ENCODE assay signal across 8 cellular contexts in genomic region chr1:149636286-149637122, GRCh38. TPM values are rescaled to one million over a fixed set of nuclear protein-coding genes. Genes with fewer than 3 reads are reported as not detected.
DNase-seq lines count a peak whose midpoint lies in the region; ATAC-seq and TF ChIP-seq lines count a peak whose summit lies in the region.
"Not testable (repeated sequence)": the region's sequence is repeated elsewhere in the genome, so short reads cannot be mapped to it uniquely, and the experiment has no call there.

No MANE protein-coding gene starts in this region.

- H3K9me3 Mint-ChIP-seq in activated naive CD4-positive, alpha-beta T cell treated with anti-CD3 and anti-CD28 coated beads, Interleukin-2, amount 50 U/mL, for 24 hours: not testable (repeated sequence)

- DNase-seq in NCI-H1092 (lab: John Stamatoyannopoulos, UW): peak; percentile 41
- DNase-seq in SK-N-MC (ENCODE audit: low read depth, low spot score): peak; percentile 92
- DNase-seq in glomerular endothelial cell (ENCODE audit: extremely low read depth, low read depth, low spot score): peak; percentile 54

- not testable (repeated sequence) for H3K27me3 Mint-ChIP-seq in activated naive CD4-positive, alpha-beta T cell treated with anti-CD3 and anti-CD28 coated beads, Interleukin-2, amount 50 U/mL, for 24 hours

- peak overlapping the region; percentile 98 for H3K4me3 Mint-ChIP-seq in activated naive CD4-positive, alpha-beta T cell treated with anti-CD3 and anti-CD28 coated beads, Interleukin-2, amount 50 U/mL, for 24 hours

- peak; percentile 58 for TF ChIP-seq CTCF in neutrophil (IDR thresholded peaks at IDR 0.05)

- H3K36me3 ChIP-seq in SK-N-MC (ENCODE audit: insufficient read depth, low read length); neutrophil; stomach smooth muscle (ENCODE audit: control insufficient read depth in 2 of 2, insufficient read depth in 2 of 2, low read length in 2 of 2): not testable (repeated sequence)

- H3K27me3 ChIP-seq in neutrophil; stomach smooth muscle (ENCODE audit: control insufficient read depth in 1 of 2, insufficient read depth in 2 of 2, low read length in 2 of 2): not testable (repeated sequence)

- peak overlapping the region; percentile 93 for H3K27ac ChIP-seq in SK-N-MC
- peak overlapping the region; percentile 95 for H3K27ac ChIP-seq in neutrophil
- peak overlapping the region; percentile 88 for H3K27ac ChIP-seq in stomach smooth muscle (ENCODE audit: low read length)

- not testable (repeated sequence) for H3K9me3 ChIP-seq in SK-N-MC (ENCODE audit: low read depth, low read length); neutrophil; stomach smooth muscle (ENCODE audit: control insufficient read depth in 2 of 2, low read length in 2 of 2)

- H3K9ac ChIP-seq in SK-N-MC (ENCODE audit: insufficient read length) (peak overlapping the region; percentile 75), stomach smooth muscle (ENCODE audit: low read length in 2 of 2) (peak overlapping the region; percentile 79 to 86)

- H3K36me3 Mint-ChIP-seq in activated naive CD4-positive, alpha-beta T cell treated with anti-CD3 and anti-CD28 coated beads, Interleukin-2, amount 50 U/mL, for 24 hours: not testable (repeated sequence)

- H3K27ac Mint-ChIP-seq in activated naive CD4-positive, alpha-beta T cell treated with anti-CD3 and anti-CD28 coated beads, Interleukin-2, amount 50 U/mL, for 24 hours: peak overlapping the region; percentile 100

- peaks cover 21 to 39% of the 10 kb centered on the region in 2 experiments for H3K4me1 ChIP-seq in neutrophil (ENCODE audit: control insufficient read depth in 1 of 2, insufficient read depth in 1 of 2, low read depth in 1 of 2, low read length in 1 of 2)
- not testable (repeated sequence) for H3K4me1 ChIP-seq in stomach smooth muscle (ENCODE audit: control insufficient read depth, insufficient read depth, low read length)

- peak overlapping the region; percentile 78 for H3K4me3 ChIP-seq in SK-N-MC
- H3K4me3 ChIP-seq in neutrophil (ENCODE audit: low read depth in 1 of 2, low read length in 1 of 2): peak overlapping the region; percentile 67 to 76
- peak overlapping the region; percentile 74 to 77 for H3K4me3 ChIP-seq in stomach smooth muscle (ENCODE audit: low read length in 2 of 2)

- TF ChIP-seq POLR2A in GM10847 (IDR thresholded peaks at IDR 0.05; ENCODE audit: extremely low read depth, insufficient read length): peak; percentile 73

- H3K4me1 Mint-ChIP-seq in activated naive CD4-positive, alpha-beta T cell treated with anti-CD3 and anti-CD28 coated beads, Interleukin-2, amount 50 U/mL, for 24 hours: peaks cover 29% of the 10 kb centered on the region

- ATAC-seq in HG02623 (IDR thresholded peaks at IDR 0.05; ENCODE audit: unreplicated experiment): peak; percentile 83

RNA-seq across cellular contexts. Expression of gene PPIAL4C, which starts 52.9 kb away (rescaled TPM):
- total RNA-seq in glomerular endothelial cell: not detected in 2 replicates

Comparison
In these comparisons a context has a peak if more than half of its experiments do, and no peak if none do; other contexts are left out.
1. Peak in every context shown above with its lines: DNase-seq, ATAC-seq, H3K4me3 ChIP-seq and H3K27ac ChIP-seq.
2. DNase-seq: peak in every context shown above with its lines; median percentile 92 in SK-N-MC; 54 in glomerular endothelial cell; 41 in NCI-H1092.